Comparison of ENCODE assay signal across 17 cellular contexts in the genomic region with DNA sequence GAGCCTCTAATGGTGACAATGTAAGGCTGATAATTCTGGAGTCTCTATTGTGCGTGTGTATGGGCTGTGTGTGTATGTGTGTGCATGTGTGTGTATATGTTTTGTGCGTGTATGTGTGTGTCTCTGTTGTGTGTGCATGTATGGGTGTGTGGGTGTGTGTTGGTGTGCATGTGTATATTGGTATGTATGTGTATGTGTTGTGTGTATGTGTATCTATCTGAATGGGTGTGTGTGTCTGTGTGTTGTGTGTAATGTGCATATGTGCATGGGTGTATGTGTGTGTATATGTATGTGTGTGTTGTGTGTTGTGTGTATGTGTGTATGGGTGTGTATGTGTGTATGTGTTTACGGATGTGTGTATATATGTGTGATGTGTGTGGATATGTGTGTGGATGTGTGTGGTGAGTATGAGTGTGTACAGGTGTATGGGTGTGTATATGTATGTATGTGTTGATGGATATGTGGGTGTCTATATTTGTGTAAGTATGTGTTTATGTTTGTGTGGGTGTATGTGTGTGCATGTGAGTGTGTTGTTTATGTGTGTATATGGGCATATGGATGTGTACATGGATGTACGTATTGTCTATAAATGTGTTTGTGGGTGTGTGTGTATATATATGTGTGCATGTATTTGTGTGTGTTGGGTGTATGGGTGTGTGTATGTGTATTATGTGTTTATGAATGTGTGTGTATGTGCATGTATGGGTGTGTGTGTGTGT.
DNase-seq lines count a peak whose midpoint lies in the region; ATAC-seq, FAIRE-seq and TF ChIP-seq lines count a peak whose summit lies in the region.
"Had no signal": no experiment of that assay in that cellular context is flagged by ENCODE, and none has a peak within 500 bp of the region (broad histone marks: within the 10 kb centered on the region; RNA-seq: fewer than 3 reads in every experiment).

No MANE protein-coding gene starts in this region.

- no peak for DNase-seq in GM12891 (ENCODE audit: insufficient read length, low spot score)
- no peak for DNase-seq in HTR-8/SVneo (ENCODE audit: insufficient read length, low spot score)
- DNase-seq in urothelium cell line (ENCODE audit: low spot score): no peak
- no peak for DNase-seq in activated CD4-positive, alpha-beta T cell treated with anti-CD3 and anti-CD28 coated beads for 4 hours
- no peak for DNase-seq in COR-L47 (lab: John Stamatoyannopoulos, UW)
- DNase-seq: ACHN; BE2C; C1 segment of cervical spinal cord; Caco-2; CD4-positive, CD25-positive, alpha-beta regulatory T cell; CD8-positive, alpha-beta memory T cell; Karpas-422; KBM-7 had no signal

- no peak for ATAC-seq in GM21526 (IDR thresholded peaks at IDR 0.05; ENCODE audit: low FRiP score, unreplicated experiment)

- TF ChIP-seq POLR2A in GM12891 (IDR thresholded peaks at IDR 0.05; ENCODE audit: low read depth, low read length): no peak

- FAIRE-seq in GM12891 (lab: Jason Lieb, UNC) (peak; percentile 71), HTR-8/SVneo (lab: Jason Lieb, UNC) (peak; percentile 89), colon (lab: Jason Lieb, UNC) (peak; percentile 24), urothelium cell line (lab: Jason Lieb, UNC) (peak; percentile 100)
- FAIRE-seq: D721Med, G401.6 had no signal

TF ChIP-seq in GM12891, 5 proteins besides CTCF, POLR2A, EP300 and RAD21:
- no peak for TF ChIP-seq PAX5 (IDR thresholded peaks at IDR 0.05; ENCODE audit: insufficient read depth, low read length, severe bottlenecking)
- no peak for TF ChIP-seq SPI1 (IDR thresholded peaks at IDR 0.05; ENCODE audit: low read depth, low read length)
- TF ChIP-seq POLR2AphosphoS5 (IDR thresholded peaks at IDR 0.05; ENCODE audit: low read depth, low read length): no peak
- no peak for TF ChIP-seq TAF1 (IDR thresholded peaks at IDR 0.05; ENCODE audit: low read depth, low read length)
- no peak for TF ChIP-seq POU2F2 (IDR thresholded peaks at IDR 0.05; ENCODE audit: low read depth, low read length)
